26 cellular contexts compared by ENCODE assay signal in the genomic region with DNA sequence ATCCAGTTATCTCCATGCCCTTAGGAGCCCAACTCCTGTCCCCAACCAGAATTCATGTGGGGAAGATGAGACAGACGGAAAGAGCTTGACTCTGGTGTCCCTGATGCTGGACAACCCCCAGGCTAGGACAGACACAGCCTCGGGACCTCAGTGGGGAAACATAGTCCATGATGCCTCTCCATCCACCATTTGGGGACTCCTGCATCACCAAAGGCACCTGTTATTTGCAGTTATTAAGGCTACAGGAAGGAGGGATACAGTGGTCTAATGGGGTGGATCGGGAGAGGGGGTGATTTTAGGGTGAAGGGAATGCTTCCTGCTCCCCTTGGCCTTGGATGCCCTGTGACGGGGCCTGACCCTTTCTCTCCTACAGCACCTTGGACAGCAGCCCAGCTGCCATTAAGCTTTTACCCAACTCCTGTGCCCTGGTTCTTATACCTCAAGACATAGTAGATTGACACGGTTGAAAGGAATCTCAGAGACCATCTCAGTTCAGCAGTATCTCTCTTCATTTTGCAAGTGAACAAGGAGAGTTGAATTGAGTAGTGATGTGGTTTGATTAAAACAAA.
DNase-seq lines count a peak whose midpoint lies in the region; ATAC-seq, FAIRE-seq and TF ChIP-seq lines count a peak whose summit lies in the region.
"Had no signal": no experiment of that assay in that cellular context is flagged by ENCODE, and none has a peak within 500 bp of the region (broad histone marks: within the 10 kb centered on the region; RNA-seq: fewer than 3 reads in every experiment).

No MANE protein-coding gene starts in this region.

- no peaks in the 10 kb centered on the region for H3K79me1 ChIP-seq in H1 (ENCODE audit: low read depth, low read length)
- H3K79me1 ChIP-seq in mesendoderm (ENCODE audit: low read length), result no peaks in the 10 kb centered on the region

- no peak overlapping the region for H2AFZ ChIP-seq in H1 (ENCODE audit: low read length)

- H3K4me2 ChIP-seq in H1 (ENCODE audit: insufficient read depth in 1 of 2, low read depth in 2 of 2, low read length in 2 of 2) (no peak overlapping the region), mesendoderm (ENCODE audit: low read length) (no peak overlapping the region)
- H3K4me2 ChIP-seq: BLaER1 treated with 17β-estradiol and CSF1 and Interleukin-3, amounts not matched to agents 10 nM and 100 nM had no signal

- H4K5ac ChIP-seq in H1 (ENCODE audit: insufficient read length, low read depth, low read length) (no peak overlapping the region), mesendoderm (ENCODE audit: low read length) (no peak overlapping the region)

- H3K4me3 Mint-ChIP-seq in stimulated activated naive CD8-positive, alpha-beta T cell treated with anti-CD3 and anti-CD28 coated beads, Interleukin-15, amount 100 ng/mL, for 72 hours, result no peak overlapping the region
- H3K4me3 Mint-ChIP-seq: activated T-cell treated with anti-CD3 and anti-CD28 coated beads, Interleukin-2, amount 50 U/mL, for 24 hours; HFFc6; stimulated activated memory B cell treated with anti-CD40 and anti-IgM and Interleukin-4, amounts not matched to agents 10 μg/mL and 1 μg/mL and 100 μg/mL, for 72 hours; T-helper 1 cell treated with Interleukin-12 subunit alpha and Interleukin-12 subunit beta and Interleukin-4 antibody, amounts not matched to agents 30 μg/mL and 1 μg/mL, for 36 hours had no signal

- H4K91ac ChIP-seq in H1 (replicated peaks; ENCODE audit: insufficient read length, low read length), result no peak overlapping the region

- no peak overlapping the region for H3K14ac ChIP-seq in H1 (ENCODE audit: insufficient read length)

- DNase-seq in ELF-1 (ENCODE audit: low read depth, low spot score) (peak; percentile 9), H1 (ENCODE audit: low read depth in 1 of 2, low spot score in 2 of 2) (peak in 1 of 2 experiments; percentile 23), mesendoderm (peak; percentile 21), foreskin keratinocyte (no peak)
- DNase-seq in stimulated activated naive CD8-positive, alpha-beta T cell treated with anti-CD3 and anti-CD28 coated beads, Interleukin-15, amount 100 ng/mL, for 72 hours, result no peak
- DNase-seq: activated naive CD4-positive, alpha-beta T cell; activated T-cell treated with anti-CD3 and anti-CD28 coated beads, Interleukin-2, amount 50 U/mL, for 24 hours; DMS53; dorsolateral prefrontal cortex; HFFc6; kidney glomerular epithelial cell; NCI-H1048; NCI-H226; NCI-H748 treated with DMSO at 0.1 percent for 48 hours; stimulated activated CD4-positive, alpha-beta T cell treated with anti-CD3 and anti-CD28 coated beads, Interleukin-4, amount 100 ng/mL, for 24 hours; upper lobe of right lung had no signal

- H2BK5ac ChIP-seq in H1 (ENCODE audit: low read depth, low read length) (no peak overlapping the region), mesendoderm (ENCODE audit: low read length) (no peak overlapping the region)

- H3K56ac ChIP-seq in H1 (replicated peaks; ENCODE audit: insufficient read length, low read depth, low read length) (no peak overlapping the region), mesendoderm (ENCODE audit: low read length) (no peak overlapping the region)

- no peak overlapping the region for H2AK5ac ChIP-seq in H1 (ENCODE audit: low read depth, low read length)
- no peak overlapping the region for H2AK5ac ChIP-seq in mesendoderm (ENCODE audit: low read length)

- H2BK15ac ChIP-seq in H1 (ENCODE audit: low read length) (no peak overlapping the region), mesendoderm (replicated peaks; ENCODE audit: low read depth) (no peak overlapping the region)

- no peak overlapping the region for H2BK12ac ChIP-seq in H1 (ENCODE audit: low read depth, low read length)

- ATAC-seq in GM18867 (IDR thresholded peaks at IDR 0.05; ENCODE audit: unreplicated experiment), result no peak
- ATAC-seq in GM19467 (IDR thresholded peaks at IDR 0.05; ENCODE audit: unreplicated experiment), result no peak
- no peak for ATAC-seq in foreskin keratinocyte
- ATAC-seq in stimulated activated naive CD8-positive, alpha-beta T cell treated with anti-CD3 and anti-CD28 coated beads, Interleukin-15, amount 100 ng/mL, for 72 hours, result no peak
- ATAC-seq: sciatic nerve; stimulated activated memory B cell treated with anti-CD40 and anti-IgM and Interleukin-4, amounts not matched to agents 10 μg/mL and 1 μg/mL and 100 μg/mL, for 72 hours; upper lobe of right lung had no signal

- TF ChIP-seq RAD21 in Ishikawa (IDR thresholded peaks at IDR 0.05; ENCODE audit: low read depth) (no peak), H1 (IDR thresholded peaks at IDR 0.05 in 1 of 2, conservative IDR thresholded peaks at IDR 0.05 in 1 of 2; ENCODE audit: low read depth in 2 of 2, low read length in 2 of 2) (no peak)

- H4K8ac ChIP-seq in H1 (ENCODE audit: extremely low read depth, insufficient read depth, low read length), result no peak overlapping the region
- no peak overlapping the region for H4K8ac ChIP-seq in mesendoderm (ENCODE audit: low read depth, low read length)

- H3K27ac Mint-ChIP-seq in stimulated activated naive CD8-positive, alpha-beta T cell treated with anti-CD3 and anti-CD28 coated beads, Interleukin-15, amount 100 ng/mL, for 72 hours, result no peak overlapping the region
- H3K27ac Mint-ChIP-seq: activated T-cell treated with anti-CD3 and anti-CD28 coated beads, Interleukin-2, amount 50 U/mL, for 24 hours; HFFc6; stimulated activated memory B cell treated with anti-CD40 and anti-IgM and Interleukin-4, amounts not matched to agents 10 μg/mL and 1 μg/mL and 100 μg/mL, for 72 hours; T-helper 1 cell treated with Interleukin-12 subunit alpha and Interleukin-12 subunit beta and Interleukin-4 antibody, amounts not matched to agents 30 μg/mL and 1 μg/mL, for 36 hours had no signal

- H3K9ac ChIP-seq in H1 (replicated peaks in 1 of 4; ENCODE audit: extremely low read depth in 1 of 4, low read depth in 3 of 4, low read length in 3 of 4) (no peak overlapping the region), mesendoderm (ENCODE audit: low read length) (no peak overlapping the region)
- H3K9ac ChIP-seq: BLaER1 treated with 17β-estradiol and CSF1 and Interleukin-3, amounts not matched to agents 10 nM and 100 nM had no signal

- TF ChIP-seq CTCF in H1 (IDR thresholded peaks at IDR 0.05; ENCODE audit: control extremely low read depth in 1 of 3, insufficient read depth in 1 of 3, low read depth in 1 of 3, low read length in 3 of 3), result no peak
- no peak for TF ChIP-seq CTCF in foreskin keratinocyte (conservative IDR thresholded peaks at IDR 0.05)

- TF ChIP-seq EP300 in Ishikawa (IDR thresholded peaks at IDR 0.05; ENCODE audit: borderline replicate concordance) (no peak), H1 (IDR thresholded peaks at IDR 0.05; ENCODE audit: borderline replicate concordance in 1 of 2, low read depth in 2 of 2, low read length in 2 of 2) (no peak)

- H2BK20ac ChIP-seq in H1 (ENCODE audit: low read length), result no peak overlapping the region

- no peaks in the 10 kb centered on the region for H3K4me1 ChIP-seq in H1 (replicated peaks in 1 of 4; ENCODE audit: control insufficient read depth in 3 of 4, insufficient read depth in 4 of 4, low read length in 3 of 4)
- no peaks in the 10 kb centered on the region for H3K4me1 ChIP-seq in mesendoderm (ENCODE audit: control insufficient read depth, low read depth, low read length)
- H3K4me1 ChIP-seq in foreskin keratinocyte, result peaks cover 31% of the 10 kb centered on the region
- H3K4me1 ChIP-seq: BLaER1 treated with 17β-estradiol and CSF1 and Interleukin-3, amounts not matched to agents 10 nM and 100 nM; prostate gland; upper lobe of right lung had no signal

- CTCF ChIA-PET in H1 (lab: Charles Lee; ENCODE audit: partially characterized antibody), result interaction anchor here (0.7 to 1.1 kb wide), 4 partner anchors 13 to 1271 kb away, joined by 3 to 4 read pairs (median 3); no protein-coding TSS in a partner anchor

- H3K27me3 ChIP-seq in H1 (replicated peaks in 1 of 4; ENCODE audit: control insufficient read depth in 3 of 4, extremely low read depth in 1 of 4, insufficient read depth in 3 of 4, low read length in 3 of 4) (no peaks in the 10 kb centered on the region), mesendoderm (ENCODE audit: insufficient read depth, low read length, poor library complexity) (no peaks in the 10 kb centered on the region), foreskin keratinocyte (no peaks in the 10 kb centered on the region)
- H3K27me3 ChIP-seq: BLaER1 treated with 17β-estradiol and CSF1 and Interleukin-3, amounts not matched to agents 10 nM and 100 nM had no signal

- POLR2A ChIA-PET in H1 (lab: Charles Lee; ENCODE audit: partially characterized antibody), result no interaction called here

- no peaks in the 10 kb centered on the region for H3K36me3 ChIP-seq in H1 (ENCODE audit: control insufficient read depth in 2 of 4, insufficient read depth in 4 of 4, low read length in 3 of 4)
- no peaks in the 10 kb centered on the region for H3K36me3 ChIP-seq in mesendoderm (ENCODE audit: control insufficient read depth, insufficient read depth, low read length)
- H3K36me3 ChIP-seq: BLaER1 treated with 17β-estradiol and CSF1 and Interleukin-3, amounts not matched to agents 10 nM and 100 nM; neutrophil; prostate gland; upper lobe of right lung had no signal

- no peaks in the 10 kb centered on the region for H3K79me2 ChIP-seq in H1 (ENCODE audit: control insufficient read depth in 1 of 2, insufficient read depth in 2 of 2, low read length in 2 of 2)
- H3K79me2 ChIP-seq in mesendoderm (ENCODE audit: control insufficient read depth, insufficient read depth, low read length), result no peaks in the 10 kb centered on the region

- H3K23me2 ChIP-seq in H1 (ENCODE audit: low read depth, low read length), result no peaks in the 10 kb centered on the region

- H3K4ac ChIP-seq in H1 (replicated peaks; ENCODE audit: insufficient read length, low read depth, low read length), result no peak overlapping the region
- no peak overlapping the region for H3K4ac ChIP-seq in mesendoderm (ENCODE audit: low read depth, low read length)

- no peaks in the 10 kb centered on the region for H3K4me1 Mint-ChIP-seq in stimulated activated naive CD8-positive, alpha-beta T cell treated with anti-CD3 and anti-CD28 coated beads, Interleukin-15, amount 100 ng/mL, for 72 hours
- H3K4me1 Mint-ChIP-seq: stimulated activated memory B cell treated with anti-CD40 and anti-IgM and Interleukin-4, amounts not matched to agents 10 μg/mL and 1 μg/mL and 100 μg/mL, for 72 hours had no signal

- no peaks in the 10 kb centered on the region for H3K9me3 ChIP-seq in H1 (ENCODE audit: insufficient read depth in 2 of 2, low read depth in 1 of 2, low read length in 1 of 2)
- H3K9me3 ChIP-seq: BLaER1 treated with 17β-estradiol and CSF1 and Interleukin-3, amounts not matched to agents 10 nM and 100 nM; neutrophil; prostate gland; upper lobe of right lung had no signal

- no peak overlapping the region for H2BK120ac ChIP-seq in H1 (replicated peaks; ENCODE audit: low read depth, low read length)
- no peak overlapping the region for H2BK120ac ChIP-seq in mesendoderm (ENCODE audit: low read depth, low read length)

- no peak for FAIRE-seq in H1 (lab: Jason Lieb, UNC)

- no peak for TF ChIP-seq POLR2A in H1 (IDR thresholded peaks at IDR 0.05; ENCODE audit: control extremely low read depth in 1 of 2, low read depth in 2 of 2, low read length in 2 of 2)

- H3K23ac ChIP-seq in H1 (ENCODE audit: insufficient read length) (no peak overlapping the region), mesendoderm (ENCODE audit: low read length) (no peak overlapping the region)

- H3K27ac ChIP-seq in H1 (ENCODE audit: low read depth, low read length), result no peak overlapping the region
- H3K27ac ChIP-seq in mesendoderm (ENCODE audit: low read depth, low read length), result no peak overlapping the region
- no peak overlapping the region for H3K27ac ChIP-seq in foreskin keratinocyte
- H3K27ac ChIP-seq: BLaER1 treated with 17β-estradiol and CSF1 and Interleukin-3, amounts not matched to agents 10 nM and 100 nM; dorsolateral prefrontal cortex; neutrophil; prostate gland; RWPE1; upper lobe of right lung had no signal

- H3K4me3 ChIP-seq in H1 (ENCODE audit: extremely low read depth in 1 of 4, insufficient read depth in 2 of 4, low read depth in 3 of 4, low read length in 4 of 4) (no peak overlapping the region), mesendoderm (ENCODE audit: low read length) (no peak overlapping the region)
- H3K4me3 ChIP-seq: BLaER1 treated with 17β-estradiol and CSF1 and Interleukin-3, amounts not matched to agents 10 nM and 100 nM; dorsolateral prefrontal cortex; prostate gland; upper lobe of right lung had no signal

- WGBS in H1 (ENCODE audit: extremely low coverage in 1 of 2, insufficient coverage in 1 of 2, insufficient read length in 1 of 2, insufficient replicate concordance in 2 of 2, low coverage in 1 of 2, low lambda C conversion rate in 2 of 2, missing lambda C conversion rate in 1 of 2), 2 experiments, result 75% methylated on average over 5 of the region's 5 CpGs; no CpG with 5 or more reads in 1 of the 2 experiments
- no CpG with 5 or more reads among the region's 5 CpGs for WGBS in mesendoderm (ENCODE audit: extremely low coverage, insufficient coverage, low lambda C conversion rate)

- H3K9me3 Mint-ChIP-seq in stimulated activated naive CD8-positive, alpha-beta T cell treated with anti-CD3 and anti-CD28 coated beads, Interleukin-15, amount 100 ng/mL, for 72 hours, result no peaks in the 10 kb centered on the region
- H3K9me3 Mint-ChIP-seq: activated T-cell treated with anti-CD3 and anti-CD28 coated beads, Interleukin-2, amount 50 U/mL, for 24 hours; HFFc6; stimulated activated memory B cell treated with anti-CD40 and anti-IgM and Interleukin-4, amounts not matched to agents 10 μg/mL and 1 μg/mL and 100 μg/mL, for 72 hours; T-helper 1 cell treated with Interleukin-12 subunit alpha and Interleukin-12 subunit beta and Interleukin-4 antibody, amounts not matched to agents 30 μg/mL and 1 μg/mL, for 36 hours had no signal

- H3K18ac ChIP-seq in H1 (ENCODE audit: extremely low read depth, low read length) (no peak overlapping the region), mesendoderm (ENCODE audit: low read length) (no peak overlapping the region)

- H4K20me1 ChIP-seq in H1 (replicated peaks in 1 of 2; ENCODE audit: control insufficient read depth in 1 of 2, insufficient read depth in 2 of 2, low read length in 2 of 2), result no peaks in the 10 kb centered on the region
- H4K20me1 ChIP-seq: BLaER1 treated with 17β-estradiol and CSF1 and Interleukin-3, amounts not matched to agents 10 nM and 100 nM had no signal

- H3K27me3 Mint-ChIP-seq in stimulated activated naive CD8-positive, alpha-beta T cell treated with anti-CD3 and anti-CD28 coated beads, Interleukin-15, amount 100 ng/mL, for 72 hours, result peaks cover 46% of the 10 kb centered on the region

Comparison
In these comparisons a context has a peak if more than half of its experiments do, and no peak if none do; other contexts are left out.
1. DNase-seq: peak in ELF-1 (single experiment) and mesendoderm (single experiment); none in foreskin keratinocyte (0 of 2) and stimulated activated naive CD8-positive, alpha-beta T cell treated with anti-CD3 and anti-CD28 coated beads, Interleukin-15, amount 100 ng/mL, for 72 hours (0 of 2).